In genomic region chr2:100320547-100321180, GRCh38 we compare ENCODE assay signal across 9 cellular contexts. TPM values are rescaled to one million over a fixed set of nuclear protein-coding genes. Genes with fewer than 3 reads are reported as not detected.
A peak's percentile ranks its signal among the peaks of the same experiment; 100 is the strongest.
DNase-seq lines count a peak whose midpoint lies in the region; ATAC-seq and TF ChIP-seq lines count a peak whose summit lies in the region.
"Had no signal": no experiment of that assay in that cellular context is flagged by ENCODE, and none has a peak within 500 bp of the region (broad histone marks: within the 10 kb centered on the region; RNA-seq: fewer than 3 reads in every experiment).

No MANE protein-coding gene starts in this region.

- H3K36me3 ChIP-seq in mammary epithelial cell (ENCODE audit: insufficient read depth, low read length) = no peaks in the 10 kb centered on the region
- H3K36me3 ChIP-seq in aorta (ENCODE audit: control insufficient read depth in 1 of 2, insufficient read depth in 2 of 2, low read length in 1 of 2) = no peaks in the 10 kb centered on the region

- WGBS in mammary epithelial cell (ENCODE audit: low coverage, missing lambda C conversion rate) = 69% methylated on average over 19 of the region's 19 CpGs
- 65 to 69% methylated on average over 19 of the region's 19 CpGs for WGBS in aorta, 2 donors

- no peak overlapping the region for H2AFZ ChIP-seq in mammary epithelial cell (ENCODE audit: low read depth, low read length)

- H3K27ac Mint-ChIP-seq in central memory CD8-positive, alpha-beta T cell (ENCODE audit: low read depth) = no peak overlapping the region

- peaks cover 4% of the 10 kb centered on the region for H3K4me1 ChIP-seq in mammary epithelial cell (ENCODE audit: insufficient read depth, low read length)
- H3K4me1 ChIP-seq in aorta (ENCODE audit: control insufficient read depth in 1 of 2, insufficient read depth in 2 of 2, low read length in 2 of 2) = no peaks in the 10 kb centered on the region

- TF ChIP-seq CTCF in mammary epithelial cell (conservative IDR thresholded peaks at IDR 0.05 in 1 of 2, IDR thresholded peaks at IDR 0.05 in 1 of 2; ENCODE audit: extremely low read depth in 1 of 2, insufficient read depth in 1 of 2, low read depth in 1 of 2, low read length in 2 of 2) = no peak

- H3K4me3 ChIP-seq in mammary epithelial cell (replicated peaks in 1 of 3; ENCODE audit: insufficient read depth in 1 of 3, low read depth in 2 of 3, low read length in 3 of 3) (no peak overlapping the region), aorta (ENCODE audit: low read length in 2 of 2) (peak overlapping the region; percentile 14 to 84)

- H3K4me3 Mint-ChIP-seq in central memory CD8-positive, alpha-beta T cell = peak overlapping the region; percentile 36

- peaks cover 86% of the 10 kb centered on the region for H3K27me3 Mint-ChIP-seq in central memory CD8-positive, alpha-beta T cell

- H3K4me1 Mint-ChIP-seq in central memory CD8-positive, alpha-beta T cell = no peaks in the 10 kb centered on the region

- H3K36me3 Mint-ChIP-seq in central memory CD8-positive, alpha-beta T cell (ENCODE audit: insufficient read depth) = peaks cover 2% of the 10 kb centered on the region

- ATAC-seq in central memory CD8-positive, alpha-beta T cell (replicated peaks; ENCODE audit: extremely low read depth, poor library complexity, severe bottlenecking) = no peak
- ATAC-seq in aorta (ENCODE audit: low FRiP score) = peak; percentile 33
- ATAC-seq in left colon = no peak
- no peak for ATAC-seq in HG02885 (IDR thresholded peaks at IDR 0.05; ENCODE audit: poor library complexity, unreplicated experiment)

- H4K20me1 ChIP-seq in mammary epithelial cell (ENCODE audit: insufficient read depth, low read length) = no peaks in the 10 kb centered on the region

- peaks cover 46% of the 10 kb centered on the region for H3K27me3 ChIP-seq in mammary epithelial cell (ENCODE audit: insufficient read depth, low read length)
- H3K27me3 ChIP-seq in aorta (ENCODE audit: control insufficient read depth in 1 of 2, insufficient read depth in 2 of 2, low read length in 1 of 2) = no peaks in the 10 kb centered on the region

- H3K27ac ChIP-seq in mammary epithelial cell (ENCODE audit: insufficient read depth, low read depth, low read length) (no peak overlapping the region), aorta (ENCODE audit: low read depth in 1 of 2, low read length in 2 of 2) (no peak overlapping the region)

- dilution Hi-C loops in mammary epithelial cell (cut with HindIII; ENCODE audit: low sequenced_read_pairs) = no loop called here

- CTCF ChIA-PET in mammary epithelial cell (lab: Charles Lee; ENCODE audit: low non-redundant PET) = no interaction called here

- no peaks in the 10 kb centered on the region for H3K79me2 ChIP-seq in mammary epithelial cell (ENCODE audit: insufficient read depth, low read length)

- no peak overlapping the region for H3K9ac ChIP-seq in mammary epithelial cell (ENCODE audit: insufficient read depth, low read length)

- peaks cover 6% of the 10 kb centered on the region for H3K9me3 Mint-ChIP-seq in central memory CD8-positive, alpha-beta T cell

- BruUV-seq in mammary epithelial cell (replicated peaks; lab: Mats Ljungman, UMichigan) = no TSS peak

- in situ Hi-C loops in T47D (cut with HindIII; ENCODE audit: low pct_unique_long_range_greater_than_20kb, low sequenced_read_pairs) = no loop called here
- in situ Hi-C loops in mammary epithelial cell (cut with MboI; ENCODE audit: low sequenced_read_pairs in 2 of 2) = no loop called here

- no peak overlapping the region for H3K4me2 ChIP-seq in mammary epithelial cell (ENCODE audit: insufficient read depth, low read depth, low read length)

- DNase-seq in T47D (ENCODE audit: low read depth in 1 of 2, low spot score in 1 of 2) (peak; percentile 14 to 72), mammary epithelial cell (no peak), mucosa of gallbladder (ENCODE audit: low spot score) (peak; percentile 12), aorta (no peak), UCSD-AML1 (lab: John Stamatoyannopoulos, UW; ENCODE audit: unreplicated experiment) (no peak), left colon (no peak)
- no peak for DNase-seq in central memory CD8-positive, alpha-beta T cell (ENCODE audit: low spot score in 2 of 2)

- intact Hi-C loops in mammary epithelial cell (cut with micrococcal nuclease) = no loop called here
- intact Hi-C loops in aorta (cut with DNase I) = no loop called here
- intact Hi-C loops in left colon (cut with DNase I, micrococcal nuclease) = no loop called here

- H3K9me3 ChIP-seq in mammary epithelial cell (replicated peaks; ENCODE audit: insufficient read depth, low read length) (peaks cover 5% of the 10 kb centered on the region), aorta (ENCODE audit: control insufficient read depth, low read length) (no peaks in the 10 kb centered on the region)

RNA-seq across cellular contexts. Expression of gene LONRF2, which starts 1.6 kb away (rescaled TPM):
- total RNA-seq in mammary epithelial cell (under 1 TPM; under 0.01 to 0.02 TPM), mucosa of gallbladder (11.2 TPM), aorta (10 to 100 TPM; 10.3 to 10.9 TPM), left colon (1 to 10 TPM in 1 of 2 donors, under 1 TPM in 1; 0.21 to 1.6 TPM)
- polyA plus RNA-seq in mammary epithelial cell (not detected), aorta (under 1 TPM; 0.43 to 0.75 TPM)
- polyA minus RNA-seq in mammary epithelial cell = not detected
- total RNA-seq: lung microvascular endothelial cell had no signal

Comparison
In these comparisons a context has a peak if more than half of its experiments do, and no peak if none do; other contexts are left out.
1. DNase-seq: peak in T47D (2 of 2) and mucosa of gallbladder (single experiment); none in mammary epithelial cell (single experiment), central memory CD8-positive, alpha-beta T cell (0 of 2), aorta (0 of 2), UCSD-AML1 (single experiment) and left colon (0 of 2).
2. H3K4me3 ChIP-seq: peak in aorta (2 of 2); none in mammary epithelial cell (0 of 3).